Comparison of ENCODE assay signal across 3 cellular contexts in the genomic region with DNA sequence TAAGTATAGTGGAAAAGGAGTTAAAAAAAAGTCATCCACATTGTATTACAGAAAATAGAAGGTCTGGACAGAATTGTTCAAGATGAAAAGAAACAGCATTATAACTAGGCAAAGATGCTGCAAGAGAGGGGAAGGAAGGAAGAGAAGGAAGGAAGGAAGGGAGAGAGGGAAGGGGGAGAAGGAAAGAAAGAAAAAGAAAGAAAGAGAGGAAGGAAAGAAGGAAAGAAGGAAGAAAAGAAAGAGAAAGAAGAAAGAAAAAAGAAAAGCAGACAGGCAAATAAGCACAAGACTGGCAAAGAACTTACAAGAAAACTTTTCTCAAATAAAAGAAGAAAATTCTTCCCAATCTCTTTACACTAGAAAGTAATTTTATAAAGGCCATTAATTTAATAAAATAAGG.
TF ChIP-seq lines count a peak whose summit lies in the region.

No MANE protein-coding gene starts in this region.

TF ChIP-seq in HEK293, 187 proteins besides CTCF, POLR2A, EP300 and RAD21:
- TF ChIP-seq ZNF366 (tag by site-specific recombination; conservative IDR thresholded peaks at IDR 0.05) = peak; percentile 55
- TF ChIP-seq ZNF398 (tag by site-specific recombination; IDR thresholded peaks at IDR 0.05) = no peak

TF ChIP-seq in WTC11, 78 proteins besides CTCF, POLR2A, EP300 and RAD21:
- no peak for TF ChIP-seq CREB1 (CRISPR knock-in tag; IDR thresholded peaks at IDR 0.05)
- TF ChIP-seq, protein P1, sequence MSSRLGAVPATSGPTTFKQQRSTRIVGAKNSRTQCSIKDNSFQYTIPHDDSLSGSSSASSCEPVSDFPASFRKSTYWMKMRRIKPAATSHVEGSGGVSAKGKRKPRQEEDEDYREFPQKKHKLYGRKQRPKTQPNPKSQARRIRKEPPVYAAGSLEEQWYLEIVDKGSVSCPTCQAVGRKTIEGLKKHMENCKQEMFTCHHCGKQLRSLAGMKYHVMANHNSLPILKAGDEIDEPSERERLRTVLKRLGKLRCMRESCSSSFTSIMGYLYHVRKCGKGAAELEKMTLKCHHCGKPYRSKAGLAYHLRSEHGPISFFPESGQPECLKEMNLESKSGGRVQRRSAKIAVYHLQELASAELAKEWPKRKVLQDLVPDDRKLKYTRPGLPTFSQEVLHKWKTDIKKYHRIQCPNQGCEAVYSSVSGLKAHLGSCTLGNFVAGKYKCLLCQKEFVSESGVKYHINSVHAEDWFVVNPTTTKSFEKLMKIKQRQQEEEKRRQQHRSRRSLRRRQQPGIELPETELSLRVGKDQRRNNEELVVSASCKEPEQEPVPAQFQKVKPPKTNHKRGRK (CRISPR knock-in tag; IDR thresholded peaks at IDR 0.05; ENCODE audit: borderline replicate concordance) = 0 out of 2 replicates have a peak, but pooled peaks have one; percentile 45
TF ChIP-seq in WTC11: peak in this region for 1.

TF ChIP-seq in K562, 482 proteins besides CTCF, POLR2A, EP300 and RAD21:
- TF ChIP-seq CBX3 (IDR thresholded peaks at IDR 0.05; ENCODE audit: borderline replicate concordance in 1 of 2, low read length in 2 of 2) (no peak), TFAP4 (CRISPR knock-in tag; IDR thresholded peaks at IDR 0.05; ENCODE audit: borderline replicate concordance) (no peak)
- TF ChIP-seq, protein P1 (tag; IDR thresholded peaks at IDR 0.05) = peak; percentile 92
